ENCODE assay signal across 15 cellular contexts in the genomic region with DNA sequence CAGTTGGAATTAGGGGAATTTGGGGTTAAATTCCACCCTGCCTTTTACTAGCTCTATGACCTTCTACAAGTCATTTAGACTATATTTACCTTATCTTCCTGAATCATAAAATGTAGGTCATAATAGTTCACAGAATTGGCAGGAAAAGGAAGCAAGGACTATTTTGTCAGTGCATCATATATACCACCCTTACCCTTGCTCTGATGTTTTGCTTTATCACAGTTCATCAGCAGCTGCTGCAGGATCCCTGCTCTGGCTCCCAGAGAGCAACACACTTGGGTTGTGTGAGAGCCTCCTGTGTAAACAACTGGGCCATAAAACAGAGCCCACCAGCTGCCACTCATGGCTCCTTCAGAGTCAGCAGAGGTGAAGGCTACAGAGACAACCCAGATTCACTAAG.
A peak's percentile ranks its signal among the peaks of the same experiment; 100 is the strongest.
DNase-seq lines count a peak whose midpoint lies in the region.
"Had no signal": no experiment of that assay in that cellular context is flagged by ENCODE, and none has a peak within 500 bp of the region (broad histone marks: within the 10 kb centered on the region; RNA-seq: fewer than 3 reads in every experiment).

No MANE protein-coding gene starts in this region.

- intact Hi-C loops in head of caudate nucleus (cut with DNase I) = no loop called here

- DNase-seq in DMS153 treated with DMSO at 0.1 percent for 48 hours (lab: John Stamatoyannopoulos, UW; ENCODE audit: unreplicated experiment) (peak; percentile 87), M059J (ENCODE audit: low read depth) (peak; percentile 66), NCI-H748 treated with DMSO at 0.1 percent for 48 hours (lab: John Stamatoyannopoulos, UW) (peak; percentile 29), left kidney (ENCODE audit: low read depth, low spot score) (peak; percentile 92), RKO (ENCODE audit: low spot score) (no peak), head of caudate nucleus (no peak), D341Med (ENCODE audit: low spot score) (no peak), SIG-M5 (lab: John Stamatoyannopoulos, UW) (no peak)
- DNase-seq: CD8-positive, alpha-beta memory T cell; cortex of kidney; erythroblast; glutamatergic neuron; NCI-H446; PC-9; stimulated activated naive CD8-positive, alpha-beta T cell treated with anti-CD3 and anti-CD28 coated beads, Interleukin-15, amount 100 ng/mL, for 72 hours had no signal

Comparison
In these comparisons a context has a peak if more than half of its experiments do, and no peak if none do; other contexts are left out.
1. DNase-seq: peak in DMS153 treated with DMSO at 0.1 percent for 48 hours (single experiment), M059J (single experiment), NCI-H748 treated with DMSO at 0.1 percent for 48 hours (single experiment) and left kidney (single experiment); none in RKO (single experiment), head of caudate nucleus (0 of 42), D341Med (single experiment) and SIG-M5 (single experiment).